1 cellular context compared by ENCODE assay signal in genomic region chr1:38860464-38860816, GRCh38.
A peak's percentile ranks its signal among the peaks of the same experiment; 100 is the strongest.
TF ChIP-seq lines count a peak whose summit lies in the region.

No MANE protein-coding gene starts in this region.

TF ChIP-seq in H1, 55 proteins besides CTCF, POLR2A, EP300 and RAD21 (continued from another document):
- TF ChIP-seq SIN3A (conservative IDR thresholded peaks at IDR 0.05 in 1 of 2, IDR thresholded peaks at IDR 0.05 in 1 of 2; ENCODE audit: low read depth in 1 of 2, low read length in 2 of 2), result 0 out of 4 replicates have a peak, but pooled peaks of 1 of the 2 experiments have one; percentile 31
- TF ChIP-seq, protein P1, sequence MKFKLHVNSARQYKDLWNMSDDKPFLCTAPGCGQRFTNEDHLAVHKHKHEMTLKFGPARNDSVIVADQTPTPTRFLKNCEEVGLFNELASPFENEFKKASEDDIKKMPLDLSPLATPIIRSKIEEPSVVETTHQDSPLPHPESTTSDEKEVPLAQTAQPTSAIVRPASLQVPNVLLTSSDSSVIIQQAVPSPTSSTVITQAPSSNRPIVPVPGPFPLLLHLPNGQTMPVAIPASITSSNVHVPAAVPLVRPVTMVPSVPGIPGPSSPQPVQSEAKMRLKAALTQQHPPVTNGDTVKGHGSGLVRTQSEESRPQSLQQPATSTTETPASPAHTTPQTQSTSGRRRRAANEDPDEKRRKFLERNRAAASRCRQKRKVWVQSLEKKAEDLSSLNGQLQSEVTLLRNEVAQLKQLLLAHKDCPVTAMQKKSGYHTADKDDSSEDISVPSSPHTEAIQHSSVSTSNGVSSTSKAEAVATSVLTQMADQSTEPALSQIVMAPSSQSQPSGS (IDR thresholded peaks at IDR 0.05; ENCODE audit: low read length), result no peak
- no peak for TF ChIP-seq RBBP5 (IDR thresholded peaks at IDR 0.05; ENCODE audit: borderline replicate concordance, low read depth, low read length)
- no peak for TF ChIP-seq TCF12 (IDR thresholded peaks at IDR 0.05; ENCODE audit: low read depth, low read length)
- no peak for TF ChIP-seq CBX8 (IDR thresholded peaks at IDR 0.05; ENCODE audit: borderline replicate concordance, low read depth, low read length)
TF ChIP-seq in H1: peak in this region for 1.
